Comparison of ENCODE assay signal across 8 cellular contexts in the genomic region with DNA sequence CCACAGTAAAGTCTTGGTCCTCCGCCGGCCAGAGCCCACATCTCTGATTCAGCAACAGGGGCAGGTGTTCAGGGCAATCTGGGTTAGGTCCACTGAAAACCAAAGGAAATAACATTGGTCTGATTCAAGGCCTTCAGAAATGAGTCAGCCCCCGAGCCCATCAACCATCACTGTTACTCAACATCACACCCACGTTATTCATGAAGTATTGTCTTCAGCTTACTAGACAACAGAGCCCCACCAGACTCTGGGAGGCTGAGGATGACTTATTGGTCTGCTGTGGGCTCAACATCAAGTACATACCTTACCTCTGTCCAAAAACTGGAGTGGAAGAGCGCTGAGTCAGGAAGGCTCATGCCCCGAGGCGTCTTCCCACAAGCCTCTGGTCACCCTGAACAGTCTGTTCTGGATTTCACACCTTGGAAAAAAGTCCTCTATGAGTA.
DNase-seq lines count a peak whose midpoint lies in the region; ATAC-seq, FAIRE-seq and TF ChIP-seq lines count a peak whose summit lies in the region.

No MANE protein-coding gene starts in this region.

- H3K4me1 Mint-ChIP-seq in nephron = peaks cover 62% of the 10 kb centered on the region

- BruUV-seq in GM12878 (replicated peaks; lab: Mats Ljungman, UMichigan) = no TSS peak

- H3K4me3 ChIP-seq in GM12878 = no peak overlapping the region

- H3K27me3 Mint-ChIP-seq in nephron (ENCODE audit: low read depth) = peaks cover 6% of the 10 kb centered on the region

- TF ChIP-seq EP300 in GM12878 (IDR thresholded peaks at IDR 0.05; ENCODE audit: borderline replicate concordance in 1 of 2, control insufficient read depth in 1 of 2, low read depth in 2 of 2, low read length in 2 of 2) = peak; percentile 79 to 86

- DNase-seq in GM12891 (ENCODE audit: insufficient read length, low spot score) (peak; percentile 71), HS-5 (ENCODE audit: low read depth) (peak; percentile 99), GM12878 (ENCODE audit: low read depth, low spot score) (peak; percentile 80), AML-193 (lab: John Stamatoyannopoulos, UW) (no peak), SIG-M5 (lab: John Stamatoyannopoulos, UW) (no peak), NCI-H774 (lab: John Stamatoyannopoulos, UW) (no peak)

- no peak overlapping the region for H3K27ac ChIP-seq in GM12878 (ENCODE audit: control insufficient read depth, insufficient read depth)

- TF ChIP-seq CTCF in GM12878 (IDR thresholded peaks at IDR 0.05 in 2 of 3, conservative IDR thresholded peaks at IDR 0.05 in 1 of 3; ENCODE audit: control insufficient read depth in 2 of 3, extremely low read depth in 1 of 3, insufficient read depth in 1 of 3, low read depth in 3 of 3, low read length in 3 of 3) = no peak
- no peak for TF ChIP-seq CTCF in nephron (IDR thresholded peaks at IDR 0.05; ENCODE audit: unreplicated experiment in 3 of 3)

- H3K79me2 ChIP-seq in GM12878 (ENCODE audit: control insufficient read depth, insufficient read depth, low read length) = no peaks in the 10 kb centered on the region

- SMC1A ChIA-PET in GM12878 (lab: Charles Lee; ENCODE audit: uncharacterized antibody, unreplicated experiment) = interaction anchor here (1.0 to 3.3 kb wide), 10 partner anchors 10 to 314 kb away, joined by 3 to 24 read pairs (median 4); no protein-coding TSS in a partner anchor

- no peak overlapping the region for H3K4me3 Mint-ChIP-seq in nephron

- RAD21 ChIA-PET in GM12878 (lab: Charles Lee; ENCODE audit: unreplicated experiment) = interaction anchor here (1.1 to 1.7 kb wide), 4 partner anchors 10 to 88 kb away, joined by 4 to 12 read pairs (median 6); no protein-coding TSS in a partner anchor

- peaks cover 9% of the 10 kb centered on the region for H3K9me3 Mint-ChIP-seq in nephron

- in situ Hi-C loops in GM12878 (cut with MboI) = no loop called here

- POLR2A ChIA-PET in GM12878 (lab: Charles Lee) = interaction anchor here (0.6 kb wide), 1 partner anchor 371 kb away, joined by 4 read pairs; no protein-coding TSS in a partner anchor

- TF ChIP-seq POLR2A in GM12891 (IDR thresholded peaks at IDR 0.05; ENCODE audit: low read depth, low read length) (no peak), GM12878 (IDR thresholded peaks at IDR 0.05; ENCODE audit: low read depth, low read length) (no peak)

- FAIRE-seq in GM12891 (lab: Jason Lieb, UNC) (peak; percentile 93), GM12878 (lab: Jason Lieb, UNC) (peak; percentile 100)

- peaks cover 4% of the 10 kb centered on the region for H3K36me3 Mint-ChIP-seq in nephron (ENCODE audit: low read depth)

- ATAC-seq in GM21528 (IDR thresholded peaks at IDR 0.05; ENCODE audit: low FRiP score, unreplicated experiment) = peak; percentile 68
- ATAC-seq in GM12878 = peak; percentile 98

- CTCF ChIA-PET in GM12878 (lab: Yijun Ruan, JAX) = interaction anchor here (1.3 to 1.5 kb wide), 2 partner anchors 10 to 93 kb away, joined by 3 to 5 read pairs; no protein-coding TSS in a partner anchor

- peak overlapping the region in 2 of 3 experiments; percentile 69 to 84 for H3K27ac Mint-ChIP-seq in nephron

- no peaks in the 10 kb centered on the region for H3K27me3 ChIP-seq in GM12878 (replicated peaks in 1 of 2; ENCODE audit: control insufficient read depth in 2 of 2, insufficient read depth in 2 of 2, low read length in 1 of 2)

- H4K20me1 ChIP-seq in GM12878 (ENCODE audit: control insufficient read depth, insufficient read depth) = no peaks in the 10 kb centered on the region

- peak; percentile 25; the same call in 1 of the 2 replicates for TF ChIP-seq RAD21 in GM12878 (IDR thresholded peaks at IDR 0.05; ENCODE audit: insufficient read depth, low read depth, low read length)

- H2AFZ ChIP-seq in GM12878 (ENCODE audit: control insufficient read depth, low read depth, low read length) = no peak overlapping the region

- intact Hi-C loops in GM12878 (cut with micrococcal nuclease; ENCODE audit: unreplicated experiment) = loop anchor here (5.0 kb wide), 1 partner anchor 37 kb away; no protein-coding TSS in a partner anchor

- H3K4me2 ChIP-seq in GM12878 (ENCODE audit: control insufficient read depth, insufficient read depth) = peak overlapping the region; percentile 71

- WGBS in GM12878 (ENCODE audit: insufficient coverage, insufficient replicate concordance, low lambda C conversion rate, missing lambda C conversion rate) = 7% methylated on average over 7 of the region's 7 CpGs

- no peaks in the 10 kb centered on the region for H3K36me3 ChIP-seq in GM12878 (ENCODE audit: control insufficient read depth in 2 of 2, insufficient read depth in 2 of 2, low read length in 1 of 2)

- H3K4me1 ChIP-seq in GM12878 (ENCODE audit: control insufficient read depth, insufficient read depth, low read length) = peaks cover 18% of the 10 kb centered on the region

- no peak overlapping the region; the same call in 1 of the 2 replicates for H3K9ac ChIP-seq in GM12878 (ENCODE audit: control insufficient read depth, insufficient read depth, low read length)

- peaks cover 1% of the 10 kb centered on the region; the same call in 1 of the 3 replicates for H3K9me3 ChIP-seq in GM12878 (replicated peaks; ENCODE audit: control insufficient read depth, insufficient read depth, low read length)

TF ChIP-seq in GM12891, 5 proteins besides CTCF, POLR2A, EP300 and RAD21:
- TF ChIP-seq SPI1 (IDR thresholded peaks at IDR 0.05; ENCODE audit: low read depth, low read length) (no peak), TAF1 (IDR thresholded peaks at IDR 0.05; ENCODE audit: low read depth, low read length) (no peak), PAX5 (IDR thresholded peaks at IDR 0.05; ENCODE audit: insufficient read depth, low read length, severe bottlenecking) (peak; percentile 25), POU2F2 (IDR thresholded peaks at IDR 0.05; ENCODE audit: low read depth, low read length) (peak; percentile 77)

TF ChIP-seq in GM12878, 131 proteins besides CTCF, POLR2A, EP300 and RAD21 (continues in another document):
- TF ChIP-seq BMI1 (IDR thresholded peaks at IDR 0.05; ENCODE audit: borderline replicate concordance) = no peak; the same call in 1 of the 2 replicates
- TF ChIP-seq, protein P1, sequence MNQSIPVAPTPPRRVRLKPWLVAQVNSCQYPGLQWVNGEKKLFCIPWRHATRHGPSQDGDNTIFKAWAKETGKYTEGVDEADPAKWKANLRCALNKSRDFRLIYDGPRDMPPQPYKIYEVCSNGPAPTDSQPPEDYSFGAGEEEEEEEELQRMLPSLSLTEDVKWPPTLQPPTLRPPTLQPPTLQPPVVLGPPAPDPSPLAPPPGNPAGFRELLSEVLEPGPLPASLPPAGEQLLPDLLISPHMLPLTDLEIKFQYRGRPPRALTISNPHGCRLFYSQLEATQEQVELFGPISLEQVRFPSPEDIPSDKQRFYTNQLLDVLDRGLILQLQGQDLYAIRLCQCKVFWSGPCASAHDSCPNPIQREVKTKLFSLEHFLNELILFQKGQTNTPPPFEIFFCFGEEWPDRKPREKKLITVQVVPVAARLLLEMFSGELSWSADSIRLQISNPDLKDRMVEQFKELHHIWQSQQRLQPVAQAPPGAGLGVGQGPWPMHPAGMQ (IDR thresholded peaks at IDR 0.05; ENCODE audit: borderline replicate concordance) = no peak
- TF ChIP-seq CHD1 (IDR thresholded peaks at IDR 0.05; ENCODE audit: low read depth, low read length) = no peak
- TF ChIP-seq ASH2L (IDR thresholded peaks at IDR 0.05; ENCODE audit: borderline replicate concordance, low read depth) = no peak
- TF ChIP-seq, protein P2, sequence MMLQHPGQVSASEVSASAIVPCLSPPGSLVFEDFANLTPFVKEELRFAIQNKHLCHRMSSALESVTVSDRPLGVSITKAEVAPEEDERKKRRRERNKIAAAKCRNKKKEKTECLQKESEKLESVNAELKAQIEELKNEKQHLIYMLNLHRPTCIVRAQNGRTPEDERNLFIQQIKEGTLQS (IDR thresholded peaks at IDR 0.05; ENCODE audit: borderline replicate concordance, extremely low read depth, low read depth, low read length) = no peak
- TF ChIP-seq NFXL1 (IDR thresholded peaks at IDR 0.05; ENCODE audit: borderline replicate concordance) = no peak
- TF ChIP-seq, protein P3, sequence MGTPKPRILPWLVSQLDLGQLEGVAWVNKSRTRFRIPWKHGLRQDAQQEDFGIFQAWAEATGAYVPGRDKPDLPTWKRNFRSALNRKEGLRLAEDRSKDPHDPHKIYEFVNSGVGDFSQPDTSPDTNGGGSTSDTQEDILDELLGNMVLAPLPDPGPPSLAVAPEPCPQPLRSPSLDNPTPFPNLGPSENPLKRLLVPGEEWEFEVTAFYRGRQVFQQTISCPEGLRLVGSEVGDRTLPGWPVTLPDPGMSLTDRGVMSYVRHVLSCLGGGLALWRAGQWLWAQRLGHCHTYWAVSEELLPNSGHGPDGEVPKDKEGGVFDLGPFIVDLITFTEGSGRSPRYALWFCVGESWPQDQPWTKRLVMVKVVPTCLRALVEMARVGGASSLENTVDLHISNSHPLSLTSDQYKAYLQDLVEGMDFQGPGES (IDR thresholded peaks at IDR 0.05) = no peak
- TF ChIP-seq NRF1 (conservative IDR thresholded peaks at IDR 0.05; ENCODE audit: low read depth, low read length) = no peak
- TF ChIP-seq POU2F2 (IDR thresholded peaks at IDR 0.05; ENCODE audit: borderline replicate concordance, low read depth, low read length) = peak; percentile 82; the same call in 1 of the 3 replicates
- TF ChIP-seq SIN3A (IDR thresholded peaks at IDR 0.05; ENCODE audit: low read depth, low read length) = no peak
- TF ChIP-seq, protein P4, sequence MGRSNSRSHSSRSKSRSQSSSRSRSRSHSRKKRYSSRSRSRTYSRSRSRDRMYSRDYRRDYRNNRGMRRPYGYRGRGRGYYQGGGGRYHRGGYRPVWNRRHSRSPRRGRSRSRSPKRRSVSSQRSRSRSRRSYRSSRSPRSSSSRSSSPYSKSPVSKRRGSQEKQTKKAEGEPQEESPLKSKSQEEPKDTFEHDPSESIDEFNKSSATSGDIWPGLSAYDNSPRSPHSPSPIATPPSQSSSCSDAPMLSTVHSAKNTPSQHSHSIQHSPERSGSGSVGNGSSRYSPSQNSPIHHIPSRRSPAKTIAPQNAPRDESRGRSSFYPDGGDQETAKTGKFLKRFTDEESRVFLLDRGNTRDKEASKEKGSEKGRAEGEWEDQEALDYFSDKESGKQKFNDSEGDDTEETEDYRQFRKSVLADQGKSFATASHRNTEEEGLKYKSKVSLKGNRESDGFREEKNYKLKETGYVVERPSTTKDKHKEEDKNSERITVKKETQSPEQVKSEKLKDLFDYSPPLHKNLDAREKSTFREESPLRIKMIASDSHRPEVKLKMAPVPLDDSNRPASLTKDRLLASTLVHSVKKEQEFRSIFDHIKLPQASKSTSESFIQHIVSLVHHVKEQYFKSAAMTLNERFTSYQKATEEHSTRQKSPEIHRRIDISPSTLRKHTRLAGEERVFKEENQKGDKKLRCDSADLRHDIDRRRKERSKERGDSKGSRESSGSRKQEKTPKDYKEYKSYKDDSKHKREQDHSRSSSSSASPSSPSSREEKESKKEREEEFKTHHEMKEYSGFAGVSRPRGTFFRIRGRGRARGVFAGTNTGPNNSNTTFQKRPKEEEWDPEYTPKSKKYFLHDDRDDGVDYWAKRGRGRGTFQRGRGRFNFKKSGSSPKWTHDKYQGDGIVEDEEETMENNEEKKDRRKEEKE (IDR thresholded peaks at IDR 0.05) = no peak
- TF ChIP-seq CBX5 (IDR thresholded peaks at IDR 0.05; ENCODE audit: low read depth) = peak; percentile 51; the same call in 1 of the 2 replicates
- TF ChIP-seq NFYA (IDR thresholded peaks at IDR 0.05; ENCODE audit: borderline replicate concordance, low read depth, low read length) = no peak

Comparison
In these comparisons a context has a peak if more than half of its experiments do, and no peak if none do; other contexts are left out.
1. DNase-seq: peak in GM12891 (single experiment), HS-5 (single experiment) and GM12878 (single experiment); none in AML-193 (0 of 2), SIG-M5 (single experiment) and NCI-H774 (single experiment).